In the genomic region with DNA sequence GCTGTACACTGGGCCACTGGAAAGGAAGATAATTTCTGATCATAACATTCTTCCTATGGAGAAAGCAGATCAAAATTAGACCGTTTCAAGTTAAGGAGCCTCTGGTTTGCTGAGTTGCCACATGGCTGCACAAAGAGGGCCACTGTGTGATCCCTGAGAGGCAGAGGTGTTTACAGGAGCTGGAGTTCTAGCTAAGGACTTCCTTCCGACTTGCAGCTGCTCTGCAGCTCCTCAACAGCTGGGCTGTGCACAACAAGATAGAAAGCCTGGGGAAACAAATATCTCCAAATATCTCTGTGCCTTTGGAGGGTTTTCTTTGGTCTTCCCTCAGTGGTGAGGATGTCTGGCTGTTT, we compare ENCODE assay signal across 15 cellular contexts. TPM values are rescaled to one million over a fixed set of nuclear protein-coding genes. Genes with fewer than 3 reads are reported as not detected.
DNase-seq lines count a peak whose midpoint lies in the region; ATAC-seq and TF ChIP-seq lines count a peak whose summit lies in the region.
"Had no signal": no experiment of that assay in that cellular context is flagged by ENCODE, and none has a peak within 500 bp of the region (broad histone marks: within the 10 kb centered on the region; RNA-seq: fewer than 3 reads in every experiment).

No MANE protein-coding gene starts in this region.

- peak; percentile 19 for ATAC-seq in left ventricle myocardium superior
- no peak for ATAC-seq in Right ventricle myocardium inferior
- no peak for ATAC-seq in stimulated activated naive CD8-positive, alpha-beta T cell treated with anti-CD3 and anti-CD28 coated beads, Interleukin-15, amount 100 ng/mL, for 72 hours

- no peak for TF ChIP-seq EP300 in ovary (IDR thresholded peaks at IDR 0.05)

- TF ChIP-seq CTCF in Loucy (conservative IDR thresholded peaks at IDR 0.05; ENCODE audit: low read length) = no peak
- no peak for TF ChIP-seq CTCF in chondrocyte (IDR thresholded peaks at IDR 0.05)
- no peak for TF ChIP-seq CTCF in ovary (IDR thresholded peaks at IDR 0.05)

- intact Hi-C loops in left ventricle myocardium superior (cut with micrococcal nuclease) (no loop called here), Right ventricle myocardium inferior (cut with DNase I) (no loop called here), ovary (cut with DNase I) (no loop called here)

- H3K4me1 Mint-ChIP-seq in chondrocyte (ENCODE audit: low read depth) = peaks cover 79% of the 10 kb centered on the region
- no peaks in the 10 kb centered on the region for H3K4me1 Mint-ChIP-seq in stimulated activated naive CD8-positive, alpha-beta T cell treated with anti-CD3 and anti-CD28 coated beads, Interleukin-15, amount 100 ng/mL, for 72 hours
- H3K4me1 Mint-ChIP-seq: activated naive CD4-positive, alpha-beta T cell treated with anti-CD3 and anti-CD28 coated beads, Interleukin-2, amount 50 U/mL, for 24 hours had no signal

- no peaks in the 10 kb centered on the region for H3K27me3 ChIP-seq in Loucy (ENCODE audit: insufficient read depth, low read length, poor library complexity, severe bottlenecking)
- no peaks in the 10 kb centered on the region for H3K27me3 ChIP-seq in ovary
- H3K27me3 ChIP-seq: esophagus squamous epithelium had no signal

- H3K27me3 Mint-ChIP-seq in chondrocyte (ENCODE audit: low read depth) = no peaks in the 10 kb centered on the region
- no peaks in the 10 kb centered on the region for H3K27me3 Mint-ChIP-seq in stimulated activated naive CD8-positive, alpha-beta T cell treated with anti-CD3 and anti-CD28 coated beads, Interleukin-15, amount 100 ng/mL, for 72 hours
- H3K27me3 Mint-ChIP-seq: activated naive CD4-positive, alpha-beta T cell treated with anti-CD3 and anti-CD28 coated beads, Interleukin-2, amount 50 U/mL, for 24 hours had no signal

- peaks cover 2% of the 10 kb centered on the region for H3K9me3 Mint-ChIP-seq in chondrocyte (ENCODE audit: low read depth)
- H3K9me3 Mint-ChIP-seq in stimulated activated naive CD8-positive, alpha-beta T cell treated with anti-CD3 and anti-CD28 coated beads, Interleukin-15, amount 100 ng/mL, for 72 hours = no peaks in the 10 kb centered on the region
- H3K9me3 Mint-ChIP-seq: activated naive CD4-positive, alpha-beta T cell treated with anti-CD3 and anti-CD28 coated beads, Interleukin-2, amount 50 U/mL, for 24 hours had no signal

- H3K4me3 Mint-ChIP-seq in chondrocyte (ENCODE audit: unreplicated experiment) = no peak overlapping the region
- no peak overlapping the region for H3K4me3 Mint-ChIP-seq in stimulated activated naive CD8-positive, alpha-beta T cell treated with anti-CD3 and anti-CD28 coated beads, Interleukin-15, amount 100 ng/mL, for 72 hours
- H3K4me3 Mint-ChIP-seq: activated naive CD4-positive, alpha-beta T cell treated with anti-CD3 and anti-CD28 coated beads, Interleukin-2, amount 50 U/mL, for 24 hours had no signal

- H2AFZ ChIP-seq in Loucy (ENCODE audit: low read length) = peak overlapping the region; percentile 65

- H3K9me2 ChIP-seq in Loucy (replicated peaks; ENCODE audit: low read depth, low read length) = no peaks in the 10 kb centered on the region
- H3K9me2 ChIP-seq: SK-N-SH had no signal

- H3F3A ChIP-seq in Loucy (ENCODE audit: low read depth) = no peaks in the 10 kb centered on the region

- WGBS in ovary, 3 donors = 6 to 38% (median 19%) methylated on average over 2 of the region's 2 CpGs

- H3K36me3 ChIP-seq in Loucy (ENCODE audit: insufficient read depth, low read length) = no peaks in the 10 kb centered on the region
- H3K36me3 ChIP-seq in ovary = no peaks in the 10 kb centered on the region

- no peak overlapping the region for H3K27ac ChIP-seq in ovary

- peaks cover 23% of the 10 kb centered on the region for H3K4me1 ChIP-seq in Loucy (ENCODE audit: insufficient read depth, low read length, poor library complexity, severe bottlenecking)
- H3K4me1 ChIP-seq in ovary (ENCODE audit: insufficient read depth) = peaks cover 9% of the 10 kb centered on the region

- TF ChIP-seq POLR2A in ovary (IDR thresholded peaks at IDR 0.05) = no peak

- no peaks in the 10 kb centered on the region for H3K9me3 ChIP-seq in Loucy (ENCODE audit: insufficient read depth, low read depth, low read length)
- H3K9me3 ChIP-seq in ovary = no peaks in the 10 kb centered on the region
- H3K9me3 ChIP-seq: esophagus squamous epithelium, SK-N-SH had no signal

- no peak overlapping the region for H3K4me3 ChIP-seq in Loucy (ENCODE audit: low read length, poor library complexity, severe bottlenecking)
- no peak overlapping the region for H3K4me3 ChIP-seq in ovary
- H3K4me3 ChIP-seq: esophagus squamous epithelium had no signal

- H3K9ac ChIP-seq in Loucy (ENCODE audit: low read depth, low read length, poor library complexity, severe bottlenecking) = no peak overlapping the region

- peak overlapping the region; percentile 93 for H3K27ac Mint-ChIP-seq in chondrocyte (ENCODE audit: unreplicated experiment)
- no peak overlapping the region for H3K27ac Mint-ChIP-seq in stimulated activated naive CD8-positive, alpha-beta T cell treated with anti-CD3 and anti-CD28 coated beads, Interleukin-15, amount 100 ng/mL, for 72 hours
- H3K27ac Mint-ChIP-seq: activated naive CD4-positive, alpha-beta T cell treated with anti-CD3 and anti-CD28 coated beads, Interleukin-2, amount 50 U/mL, for 24 hours had no signal

- no peaks in the 10 kb centered on the region for H3K79me2 ChIP-seq in Loucy (ENCODE audit: insufficient read depth, low read length)

- DNase-seq in left ventricle myocardium superior (no peak), Right ventricle myocardium inferior (ENCODE audit: missing footprints) (no peak), chondrocyte (ENCODE audit: low spot score) (no peak), AG08396 (ENCODE audit: low spot score) (no peak), ovary (no peak)
- DNase-seq in stimulated activated naive CD8-positive, alpha-beta T cell treated with anti-CD3 and anti-CD28 coated beads, Interleukin-15, amount 100 ng/mL, for 72 hours = no peak
- no peak for DNase-seq in stimulated activated CD4-positive, alpha-beta T cell treated with anti-CD3 and anti-CD28 coated beads, Interleukin-2, amount 100 ng/mL, for 48 hours
- DNase-seq: activated CD8-positive, alpha-beta memory T cell treated with anti-CD3 and anti-CD28 coated beads, Interleukin-2, amount 50 U/mL, for 4 hours; esophagus squamous epithelium; nucleus accumbens; SK-N-SH; stimulated activated CD4-positive, alpha-beta T cell treated with anti-CD3 and anti-CD28 coated beads, Interleukin-15, amount 100 ng/mL, for 24 hours; stimulated activated CD8-positive, alpha-beta memory T cell treated with anti-CD3 and anti-CD28 coated beads, Interleukin-4, amount 100 ng/mL, for 48 hours had no signal

- H3K36me3 Mint-ChIP-seq in chondrocyte (ENCODE audit: low read depth) = peaks cover 2% of the 10 kb centered on the region
- H3K36me3 Mint-ChIP-seq: activated naive CD4-positive, alpha-beta T cell treated with anti-CD3 and anti-CD28 coated beads, Interleukin-2, amount 50 U/mL, for 24 hours had no signal

- no peak overlapping the region for H3K4me2 ChIP-seq in Loucy (ENCODE audit: low read depth, low read length, poor library complexity, severe bottlenecking)

- no peaks in the 10 kb centered on the region for H4K20me1 ChIP-seq in Loucy (ENCODE audit: insufficient read depth, low read length, poor library complexity, severe bottlenecking)

RNA-seq across cellular contexts. Expression of a gene that starts 26.8 kb away (rescaled TPM):
- total RNA-seq in left ventricle myocardium superior (46.6 TPM), Right ventricle myocardium inferior (53.8 TPM), chondrocyte (49.1 to 92.3 TPM (median 89.4 TPM) in 3 replicates), ovary (100 to 1,000 TPM in 1 of 7 donors, 10 to 100 TPM in 6; 22.1 to 132 (median 36.2) TPM)
- 100 to 1,000 TPM in 1 of 2 donors, 10 to 100 TPM in 1; 49.2 to 103 TPM for polyA plus RNA-seq in ovary
